In genomic region chr7:46653848-46654247, GRCh38 we compare ENCODE assay signal across 16 cellular contexts.
DNase-seq lines count a peak whose midpoint lies in the region; ATAC-seq, FAIRE-seq and TF ChIP-seq lines count a peak whose summit lies in the region.
"Had no signal": no experiment of that assay in that cellular context is flagged by ENCODE, and none has a peak within 500 bp of the region (broad histone marks: within the 10 kb centered on the region; RNA-seq: fewer than 3 reads in every experiment).

No MANE protein-coding gene starts in this region.

- H2AFZ ChIP-seq in osteoblast (ENCODE audit: low read length) = no peak overlapping the region
- H2AFZ ChIP-seq: GM23248 had no signal

- TF ChIP-seq CTCF in osteoblast (IDR thresholded peaks at IDR 0.05; ENCODE audit: extremely low read depth, low read depth, low read length) (no peak), mucosa of descending colon (IDR thresholded peaks at IDR 0.05) (no peak)

- H3K4me2 ChIP-seq in osteoblast (ENCODE audit: insufficient read depth, low read length) = no peak overlapping the region
- H3K4me2 ChIP-seq: A549 had no signal

- ATAC-seq in mucosa of descending colon (no peak), SK-N-SH treated with all-trans-retinoic acid at 6 μM for 48 hours (no peak)
- ATAC-seq: A549, HCT116 had no signal

- H3K27ac ChIP-seq in epithelial cell of prostate (peak overlapping the region; percentile 62), osteoblast (ENCODE audit: low read depth, low read length) (no peak overlapping the region)
- H3K27ac ChIP-seq: A549, C4-2B, GM23248 had no signal

- no peaks in the 10 kb centered on the region for H3K79me2 ChIP-seq in osteoblast (ENCODE audit: insufficient read depth, low read length)

- DNase-seq in GM12891 (ENCODE audit: insufficient read length, low spot score) = no peak
- DNase-seq in GM12892 (ENCODE audit: insufficient read length) = no peak
- DNase-seq in epithelial cell of prostate (ENCODE audit: low read depth, low spot score) = no peak
- DNase-seq in kidney tubule cell (ENCODE audit: low spot score) = peak; percentile 55
- DNase-seq in osteoblast (ENCODE audit: insufficient read length, low spot score, missing footprints) = no peak
- no peak for DNase-seq in mucosa of descending colon
- DNase-seq: BE2C; CD4-positive, alpha-beta memory T cell; DMS79 had no signal

- no peaks in the 10 kb centered on the region for H3K27me3 ChIP-seq in osteoblast (ENCODE audit: insufficient read depth, low read length)
- H3K27me3 ChIP-seq: BE2C had no signal

- TF ChIP-seq POLR2A in GM12891 (IDR thresholded peaks at IDR 0.05; ENCODE audit: low read depth, low read length) = no peak
- TF ChIP-seq POLR2A in GM12892 (IDR thresholded peaks at IDR 0.05; ENCODE audit: low read depth, low read length) = no peak

- peaks cover 6% of the 10 kb centered on the region for H3K4me1 ChIP-seq in osteoblast (ENCODE audit: insufficient read depth, low read length)
- H3K4me1 ChIP-seq in mucosa of descending colon (ENCODE audit: low read depth) = no peaks in the 10 kb centered on the region
- H3K4me1 ChIP-seq: BE2C had no signal

- FAIRE-seq in GM12891 (lab: Jason Lieb, UNC) (no peak), GM12892 (lab: Jason Lieb, UNC) (peak; percentile 50)
- FAIRE-seq: A549, GM19239, H54 had no signal

- no peak overlapping the region for H3K4me3 ChIP-seq in osteoblast (ENCODE audit: insufficient read depth, low read length)
- H3K4me3 ChIP-seq in mucosa of descending colon = no peak overlapping the region
- H3K4me3 ChIP-seq: A549, GM23248 had no signal

- H3K9me3 ChIP-seq in osteoblast (ENCODE audit: low read depth, low read length) (no peaks in the 10 kb centered on the region), mucosa of descending colon (no peaks in the 10 kb centered on the region)
- H3K9me3 ChIP-seq: A549, BE2C had no signal

- no peaks in the 10 kb centered on the region for H4K20me1 ChIP-seq in osteoblast (ENCODE audit: insufficient read depth, low read length)

- intact Hi-C loops in mucosa of descending colon (cut with DNase I, micrococcal nuclease) = no loop called here

- H3K36me3 ChIP-seq in osteoblast (ENCODE audit: insufficient read depth, low read length) (no peaks in the 10 kb centered on the region), mucosa of descending colon (ENCODE audit: low read depth) (no peaks in the 10 kb centered on the region)
- H3K36me3 ChIP-seq: BE2C had no signal

TF ChIP-seq in GM12891, 5 proteins besides CTCF, POLR2A, EP300 and RAD21:
- TF ChIP-seq SPI1 (IDR thresholded peaks at IDR 0.05; ENCODE audit: low read depth, low read length) (peak; percentile 25; the same call in 1 of the 2 replicates), POLR2AphosphoS5 (IDR thresholded peaks at IDR 0.05; ENCODE audit: low read depth, low read length) (no peak), TAF1 (IDR thresholded peaks at IDR 0.05; ENCODE audit: low read depth, low read length) (no peak), POU2F2 (IDR thresholded peaks at IDR 0.05; ENCODE audit: low read depth, low read length) (no peak), PAX5 (IDR thresholded peaks at IDR 0.05; ENCODE audit: insufficient read depth, low read length, severe bottlenecking) (no peak)

TF ChIP-seq in SK-N-SH treated with all-trans-retinoic acid at 6 μM for 48 hours, 23 proteins besides CTCF, POLR2A, EP300 and RAD21:
- no peak for TF ChIP-seq ZFP30 (CRISPR knock-in tag; IDR thresholded peaks at IDR 0.05)
- TF ChIP-seq, protein P1, sequence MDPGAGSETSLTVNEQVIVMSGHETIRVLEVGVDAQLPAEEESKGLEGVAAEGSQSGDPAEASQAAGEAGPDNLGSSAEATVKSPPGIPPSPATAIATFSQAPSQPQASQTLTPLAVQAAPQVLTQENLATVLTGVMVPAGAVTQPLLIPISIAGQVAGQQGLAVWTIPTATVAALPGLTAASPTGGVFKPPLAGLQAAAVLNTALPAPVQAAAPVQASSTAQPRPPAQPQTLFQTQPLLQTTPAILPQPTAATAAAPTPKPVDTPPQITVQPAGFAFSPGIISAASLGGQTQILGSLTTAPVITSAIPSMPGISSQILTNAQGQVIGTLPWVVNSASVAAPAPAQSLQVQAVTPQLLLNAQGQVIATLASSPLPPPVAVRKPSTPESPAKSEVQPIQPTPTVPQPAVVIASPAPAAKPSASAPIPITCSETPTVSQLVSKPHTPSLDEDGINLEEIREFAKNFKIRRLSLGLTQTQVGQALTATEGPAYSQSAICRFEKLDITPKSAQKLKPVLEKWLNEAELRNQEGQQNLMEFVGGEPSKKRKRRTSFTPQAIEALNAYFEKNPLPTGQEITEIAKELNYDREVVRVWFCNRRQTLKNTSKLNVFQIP (CRISPR knock-in tag; IDR thresholded peaks at IDR 0.05; ENCODE audit: borderline replicate concordance, low read depth) = no peak
- no peak for TF ChIP-seq PPARA (CRISPR knock-in tag; IDR thresholded peaks at IDR 0.05; ENCODE audit: borderline replicate concordance)
- TF ChIP-seq, protein P2, sequence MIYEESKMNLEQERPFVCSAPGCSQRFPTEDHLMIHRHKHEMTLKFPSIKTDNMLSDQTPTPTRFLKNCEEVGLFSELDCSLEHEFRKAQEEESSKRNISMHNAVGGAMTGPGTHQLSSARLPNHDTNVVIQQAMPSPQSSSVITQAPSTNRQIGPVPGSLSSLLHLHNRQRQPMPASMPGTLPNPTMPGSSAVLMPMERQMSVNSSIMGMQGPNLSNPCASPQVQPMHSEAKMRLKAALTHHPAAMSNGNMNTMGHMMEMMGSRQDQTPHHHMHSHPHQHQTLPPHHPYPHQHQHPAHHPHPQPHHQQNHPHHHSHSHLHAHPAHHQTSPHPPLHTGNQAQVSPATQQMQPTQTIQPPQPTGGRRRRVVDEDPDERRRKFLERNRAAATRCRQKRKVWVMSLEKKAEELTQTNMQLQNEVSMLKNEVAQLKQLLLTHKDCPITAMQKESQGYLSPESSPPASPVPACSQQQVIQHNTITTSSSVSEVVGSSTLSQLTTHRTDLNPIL (CRISPR knock-in tag; IDR thresholded peaks at IDR 0.05; ENCODE audit: low read depth) = no peak
- TF ChIP-seq ESRRG (CRISPR knock-in tag; IDR thresholded peaks at IDR 0.05) = no peak
- TF ChIP-seq CSDC2 (CRISPR knock-in tag; IDR thresholded peaks at IDR 0.05) = no peak
- TF ChIP-seq RARB (CRISPR knock-in tag; IDR thresholded peaks at IDR 0.05) = no peak
- TF ChIP-seq ZC3H10 (CRISPR knock-in tag; IDR thresholded peaks at IDR 0.05) = no peak
- no peak for TF ChIP-seq ZNF8 (CRISPR knock-in tag; IDR thresholded peaks at IDR 0.05)
TF ChIP-seq in SK-N-SH treated with all-trans-retinoic acid at 6 μM for 48 hours: peak in this region for 0.
